In genomic region chr2:618005-618404, GRCh38 we compare ENCODE assay signal across 8 cellular contexts.
"Had no signal": no experiment of that assay in that cellular context is flagged by ENCODE, and none has a peak within 500 bp of the region (broad histone marks: within the 10 kb centered on the region; RNA-seq: fewer than 3 reads in every experiment).

No MANE protein-coding gene starts in this region.

- DNase-seq: GDM1, GF-D8 had no signal

- H3K4me3 ChIP-seq: GM12878 had no signal

- FAIRE-seq: G401.6, GM12878, GM12891, GM12892, GM18507, GM19239 had no signal

- ATAC-seq: GM12878 had no signal
